Comparison of ENCODE assay signal across 8 cellular contexts in the genomic region with DNA sequence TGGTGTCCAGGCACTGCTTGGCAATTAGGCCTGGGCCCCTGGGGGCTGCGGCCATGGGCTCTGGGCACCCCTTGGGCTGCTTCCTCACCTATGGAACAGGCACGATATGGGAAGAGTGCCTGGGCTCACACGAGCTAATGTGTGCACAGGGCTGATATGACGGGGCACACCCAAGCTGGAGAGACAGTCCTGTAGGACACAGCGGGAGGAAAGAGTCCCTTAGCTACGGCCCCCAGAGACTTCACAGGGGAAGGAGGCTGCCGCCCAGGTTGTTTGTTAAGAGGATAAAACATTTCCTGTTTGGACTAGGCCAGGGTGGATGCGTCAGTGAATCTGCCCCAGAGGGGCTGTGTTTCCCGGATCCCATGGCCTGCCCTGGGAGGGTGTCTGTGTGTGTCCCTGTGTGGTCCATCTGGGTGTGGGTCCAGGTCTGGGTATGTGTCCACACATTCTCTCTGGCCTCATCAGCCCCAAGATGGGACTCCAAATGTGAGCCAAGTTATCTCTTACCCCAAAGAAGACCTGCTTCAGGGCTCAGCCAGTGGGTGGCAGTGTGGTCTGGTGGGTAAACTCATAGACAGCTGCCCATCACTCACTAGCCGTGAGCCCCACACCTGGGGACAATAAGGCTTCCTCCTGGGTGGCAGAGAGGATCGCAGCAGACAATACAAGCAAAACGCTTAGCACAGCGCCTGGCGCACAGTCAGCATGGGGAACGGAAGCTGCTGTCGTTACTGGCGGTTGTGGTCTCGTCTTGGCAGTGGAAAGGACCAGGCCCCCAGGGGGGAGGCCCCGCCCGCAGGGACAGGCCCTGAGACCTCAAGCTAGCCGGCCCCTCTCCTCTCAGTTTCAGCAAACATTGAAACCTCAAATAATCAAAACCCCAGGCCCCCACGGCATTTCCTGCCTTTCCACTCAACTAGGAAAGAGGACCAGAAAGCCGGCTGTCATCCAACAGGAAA. TPM values are rescaled to one million over a fixed set of nuclear protein-coding genes. Genes with fewer than 3 reads are reported as not detected.
A peak's percentile ranks its signal among the peaks of the same experiment; 100 is the strongest.
DNase-seq lines count a peak whose midpoint lies in the region; TF ChIP-seq lines count a peak whose summit lies in the region.

No MANE protein-coding gene starts in this region.

- H4K20me1 ChIP-seq in H9 (ENCODE audit: control insufficient read depth, insufficient read depth, insufficient read length): no peaks in the 10 kb centered on the region

- no peak overlapping the region for H2BK15ac ChIP-seq in H9 (ENCODE audit: low read depth, low read length)

- H3K23ac ChIP-seq in H9 (ENCODE audit: insufficient read length, low read depth, low read length): no peak overlapping the region

- no CpG with 5 or more reads among the region's 23 CpGs for WGBS in H9 (ENCODE audit: extremely low coverage, insufficient read length, low lambda C conversion rate)

- H3K4me3 ChIP-seq in NB4 (ENCODE audit: low read depth, low read length) (peak overlapping the region; percentile 72), fibroblast of mammary gland (ENCODE audit: control insufficient read depth, low read depth, low read length) (no peak overlapping the region)

- peaks cover 27% of the 10 kb centered on the region for H3K27me3 Mint-ChIP-seq in H9 (ENCODE audit: low read depth)

- H3K79me1 ChIP-seq in H9 (ENCODE audit: insufficient read depth, low read depth, low read length, poor library complexity, severe bottlenecking): no peaks in the 10 kb centered on the region

- H3K4me1 ChIP-seq in H9 (ENCODE audit: insufficient read depth, low read length): no peaks in the 10 kb centered on the region

- no peak overlapping the region for H2BK20ac ChIP-seq in H9 (ENCODE audit: low read depth, low read length, poor library complexity, severe bottlenecking)

- no peak overlapping the region for H2BK12ac ChIP-seq in H9 (ENCODE audit: insufficient read length, low read depth, low read length)

- no peaks in the 10 kb centered on the region; a peak in 1 of 7 replicates for H3K36me3 Mint-ChIP-seq in H9 (ENCODE audit: insufficient read depth in 1 of 3, low read depth in 3 of 3)

- no peak overlapping the region for H4K8ac ChIP-seq in H9 (replicated peaks; ENCODE audit: insufficient read length, low read depth, low read length)

- no peaks in the 10 kb centered on the region for H3K9me3 ChIP-seq in H9 (ENCODE audit: control insufficient read depth, low read depth, low read length)

- no peak overlapping the region for H4K5ac ChIP-seq in H9 (ENCODE audit: insufficient read length, low read depth, low read length)

- H2BK5ac ChIP-seq in H9 (ENCODE audit: insufficient read length, low read length): no peak overlapping the region

- H3K4me1 Mint-ChIP-seq in H9: peaks cover 20 to 24% of the 10 kb centered on the region in 2 experiments

- H3K4ac ChIP-seq in H9 (ENCODE audit: low read depth, low read length): no peak overlapping the region

- H3K27ac ChIP-seq in H9 (ENCODE audit: insufficient read length, low read depth, low read length): no peak overlapping the region

- no peaks in the 10 kb centered on the region; a peak in 1 of 5 replicates for H3K9me3 Mint-ChIP-seq in H9

- H3K14ac ChIP-seq in H9 (ENCODE audit: insufficient read depth, low read length): no peak overlapping the region

- TF ChIP-seq CTCF in H9 (conservative IDR thresholded peaks at IDR 0.05) (peak; percentile 68), NB4 (IDR thresholded peaks at IDR 0.05; ENCODE audit: low read depth, low read length) (peak; percentile 26), fibroblast of mammary gland (conservative IDR thresholded peaks at IDR 0.05; ENCODE audit: control insufficient read depth, insufficient read depth, low read depth, low read length) (peak; percentile 9)

- H3K79me2 ChIP-seq in H9 (ENCODE audit: insufficient read depth, low read length): no peaks in the 10 kb centered on the region

- H3T11ph ChIP-seq in H9 (ENCODE audit: low read length): no peak overlapping the region

- H3K56ac ChIP-seq in H9 (ENCODE audit: insufficient read length, low read depth, low read length): no peak overlapping the region

- no peak overlapping the region for H3K27ac Mint-ChIP-seq in H9

- H2BK120ac ChIP-seq in H9 (ENCODE audit: low read depth, low read length, poor library complexity, severe bottlenecking): no peak overlapping the region

- H3K9ac ChIP-seq in H9 (ENCODE audit: extremely low read depth, insufficient read length, low read length): no peak overlapping the region

- peaks cover 4% of the 10 kb centered on the region for H3K23me2 ChIP-seq in H9 (ENCODE audit: insufficient read length, low read depth, low read length, poor library complexity, severe bottlenecking)

- no peak overlapping the region for H2AK5ac ChIP-seq in H9 (ENCODE audit: insufficient read length, low read length)

- no peak overlapping the region for H3K4me3 Mint-ChIP-seq in H9

- DNase-seq in NCI-H446 treated with DMSO at 0.1 percent for 48 hours (lab: John Stamatoyannopoulos, UW) (peak; percentile 18), NCI-H446 (lab: John Stamatoyannopoulos, UW) (no peak), H9 (peak; percentile 77), NB4 (ENCODE audit: low read depth) (peak; percentile 99), fibroblast of mammary gland (ENCODE audit: low read depth) (peak; percentile 5), retina (peak; percentile 40), LoVo (ENCODE audit: low spot score) (no peak)
- peak; percentile 80 for DNase-seq in activated CD8-positive, alpha-beta memory T cell treated with anti-CD3 and anti-CD28 coated beads for 24 hours

- no peak overlapping the region for H3K18ac ChIP-seq in H9 (ENCODE audit: insufficient read length, low read depth, low read length)

- no peaks in the 10 kb centered on the region for H3K27me3 ChIP-seq in H9 (ENCODE audit: insufficient read depth, low read length)

- no peak overlapping the region for H3K4me2 ChIP-seq in H9 (ENCODE audit: insufficient read depth, insufficient read length, low read length)

- H4K91ac ChIP-seq in H9 (ENCODE audit: insufficient read length, low read depth, low read length): no peak overlapping the region

- H2AFZ ChIP-seq in H9 (ENCODE audit: low read length): no peak overlapping the region

- peak; percentile 34 for TF ChIP-seq POLR2A in NB4 (IDR thresholded peaks at IDR 0.05; ENCODE audit: extremely low read depth, insufficient read length)

RNA-seq across cellular contexts. Expression of a gene that starts 3.2 kb away (rescaled TPM):
- 4.5 and 5.4 TPM in 2 replicates for total RNA-seq in H9 (2021)

Comparison
In these comparisons a context has a peak if more than half of its experiments do, and no peak if none do; other contexts are left out.
1. DNase-seq: peak in NCI-H446 treated with DMSO at 0.1 percent for 48 hours (single experiment), H9 (single experiment), NB4 (single experiment), activated CD8-positive, alpha-beta memory T cell treated with anti-CD3 and anti-CD28 coated beads for 24 hours (single experiment), fibroblast of mammary gland (single experiment) and retina (single experiment); none in NCI-H446 (0 of 2) and LoVo (single experiment).
2. CTCF ChIP-seq: peak in every context shown above with its lines; median percentile 68 in H9; 26 in NB4; 9 in fibroblast of mammary gland.